Comparison of ENCODE assay signal across 9 cellular contexts in the genomic region with DNA sequence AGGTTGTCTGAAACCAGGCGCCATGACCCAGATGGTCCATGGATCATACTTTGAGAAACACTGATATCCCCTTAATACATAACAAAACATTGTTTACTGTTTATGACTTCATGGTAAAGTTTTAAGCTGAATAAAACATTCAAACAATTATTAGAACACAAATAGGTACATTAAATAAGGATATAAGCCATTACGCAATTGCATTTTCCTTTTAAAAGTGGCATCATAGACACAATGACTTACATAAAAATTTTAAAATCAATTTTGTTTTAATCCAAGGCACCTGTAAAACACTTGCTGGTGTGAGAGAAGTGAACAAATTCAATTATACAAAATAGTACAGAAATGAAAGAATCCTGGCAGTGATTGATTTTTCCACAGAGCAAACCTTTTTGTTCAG. TPM values are rescaled to one million over a fixed set of nuclear protein-coding genes. Genes with fewer than 3 reads are reported as not detected.
"Had no signal": no experiment of that assay in that cellular context is flagged by ENCODE, and none has a peak within 500 bp of the region (broad histone marks: within the 10 kb centered on the region; RNA-seq: fewer than 3 reads in every experiment).

No MANE protein-coding gene starts in this region.

- H3K9ac ChIP-seq: GM23248, KMS-11 had no signal

- H3K27ac ChIP-seq: GM23248, KMS-11 had no signal

- DNase-seq: GM23248, GOT3, H9, HCEC 1CT, KBM-7 had no signal

- H3K4me3 Mint-ChIP-seq: H9 had no signal

- H3K27ac Mint-ChIP-seq: H9 had no signal

- FAIRE-seq: H54, HTR-8/SVneo had no signal

- H2AFZ ChIP-seq: GM23248 had no signal

- H3K4me3 ChIP-seq: GM23248 had no signal

- H3K4me2 ChIP-seq: KMS-11 had no signal

- H3K9me3 Mint-ChIP-seq: H9 had no signal

RNA-seq across cellular contexts. Expression of gene CPLX4, which starts 10.2 kb away (rescaled TPM):
- total RNA-seq: GM23248, H9, HT-29 had no signal
- polyA plus RNA-seq: GM23248 had no signal

RNA-seq across cellular contexts. Expression of gene RAX, which starts 55.4 kb away (rescaled TPM):
- total RNA-seq: GM23248, HT-29 had no signal
- polyA plus RNA-seq: GM23248 had no signal
